In the genomic region with DNA sequence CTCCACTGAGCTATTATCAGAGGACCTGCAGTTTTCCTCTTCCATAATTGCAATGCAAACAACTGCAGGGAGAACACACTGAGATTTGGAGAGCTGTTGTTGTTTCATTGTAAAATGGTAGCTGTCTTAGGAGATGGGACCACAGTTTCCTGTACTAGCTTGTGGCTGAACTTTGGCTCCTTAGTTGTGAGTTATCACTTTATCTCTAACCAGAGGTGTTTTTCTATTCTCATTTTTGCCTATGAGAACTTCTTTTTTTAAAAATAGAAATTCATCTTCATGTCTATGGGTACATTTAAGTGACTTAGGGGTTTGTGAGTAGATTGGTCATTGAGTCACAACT, we compare ENCODE assay signal across 1 cellular context.
TF ChIP-seq lines count a peak whose summit lies in the region.

No MANE protein-coding gene starts in this region.

TF ChIP-seq in GM12878, 131 proteins besides CTCF, POLR2A, EP300 and RAD21 (continued from another document):
- TF ChIP-seq, protein P1, sequence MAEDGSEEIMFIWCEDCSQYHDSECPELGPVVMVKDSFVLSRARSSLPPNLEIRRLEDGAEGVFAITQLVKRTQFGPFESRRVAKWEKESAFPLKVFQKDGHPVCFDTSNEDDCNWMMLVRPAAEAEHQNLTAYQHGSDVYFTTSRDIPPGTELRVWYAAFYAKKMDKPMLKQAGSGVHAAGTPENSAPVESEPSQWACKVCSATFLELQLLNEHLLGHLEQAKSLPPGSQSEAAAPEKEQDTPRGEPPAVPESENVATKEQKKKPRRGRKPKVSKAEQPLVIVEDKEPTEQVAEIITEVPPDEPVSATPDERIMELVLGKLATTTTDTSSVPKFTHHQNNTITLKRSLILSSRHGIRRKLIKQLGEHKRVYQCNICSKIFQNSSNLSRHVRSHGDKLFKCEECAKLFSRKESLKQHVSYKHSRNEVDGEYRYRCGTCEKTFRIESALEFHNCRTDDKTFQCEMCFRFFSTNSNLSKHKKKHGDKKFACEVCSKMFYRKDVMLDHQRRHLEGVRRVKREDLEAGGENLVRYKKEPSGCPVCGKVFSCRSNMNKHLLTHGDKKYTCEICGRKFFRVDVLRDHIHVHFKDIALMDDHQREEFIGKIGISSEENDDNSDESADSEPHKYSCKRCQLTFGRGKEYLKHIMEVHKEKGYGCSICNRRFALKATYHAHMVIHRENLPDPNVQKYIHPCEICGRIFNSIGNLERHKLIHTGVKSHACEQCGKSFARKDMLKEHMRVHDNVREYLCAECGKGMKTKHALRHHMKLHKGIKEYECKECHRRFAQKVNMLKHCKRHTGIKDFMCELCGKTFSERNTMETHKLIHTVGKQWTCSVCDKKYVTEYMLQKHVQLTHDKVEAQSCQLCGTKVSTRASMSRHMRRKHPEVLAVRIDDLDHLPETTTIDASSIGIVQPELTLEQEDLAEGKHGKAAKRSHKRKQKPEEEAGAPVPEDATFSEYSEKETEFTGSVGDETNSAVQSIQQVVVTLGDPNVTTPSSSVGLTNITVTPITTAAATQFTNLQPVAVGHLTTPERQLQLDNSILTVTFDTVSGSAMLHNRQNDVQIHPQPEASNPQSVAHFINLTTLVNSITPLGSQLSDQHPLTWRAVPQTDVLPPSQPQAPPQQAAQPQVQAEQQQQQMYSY (CRISPR knock-in tag; IDR thresholded peaks at IDR 0.05): no peak
- no peak for TF ChIP-seq IKZF2 (IDR thresholded peaks at IDR 0.05)
- no peak for TF ChIP-seq SUZ12 (IDR thresholded peaks at IDR 0.05; ENCODE audit: unreplicated experiment)
- no peak for TF ChIP-seq ZNF207 (IDR thresholded peaks at IDR 0.05; ENCODE audit: borderline replicate concordance)
- TF ChIP-seq STAT3 (IDR thresholded peaks at IDR 0.05; ENCODE audit: low read depth, low read length): no peak
- no peak for TF ChIP-seq FOXK2 (IDR thresholded peaks at IDR 0.05)
- TF ChIP-seq, protein P2, sequence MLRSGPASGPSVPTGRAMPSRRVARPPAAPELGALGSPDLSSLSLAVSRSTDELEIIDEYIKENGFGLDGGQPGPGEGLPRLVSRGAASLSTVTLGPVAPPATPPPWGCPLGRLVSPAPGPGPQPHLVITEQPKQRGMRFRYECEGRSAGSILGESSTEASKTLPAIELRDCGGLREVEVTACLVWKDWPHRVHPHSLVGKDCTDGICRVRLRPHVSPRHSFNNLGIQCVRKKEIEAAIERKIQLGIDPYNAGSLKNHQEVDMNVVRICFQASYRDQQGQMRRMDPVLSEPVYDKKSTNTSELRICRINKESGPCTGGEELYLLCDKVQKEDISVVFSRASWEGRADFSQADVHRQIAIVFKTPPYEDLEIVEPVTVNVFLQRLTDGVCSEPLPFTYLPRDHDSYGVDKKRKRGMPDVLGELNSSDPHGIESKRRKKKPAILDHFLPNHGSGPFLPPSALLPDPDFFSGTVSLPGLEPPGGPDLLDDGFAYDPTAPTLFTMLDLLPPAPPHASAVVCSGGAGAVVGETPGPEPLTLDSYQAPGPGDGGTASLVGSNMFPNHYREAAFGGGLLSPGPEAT (IDR thresholded peaks at IDR 0.05; ENCODE audit: low read depth): no peak
- TF ChIP-seq, protein P3, sequence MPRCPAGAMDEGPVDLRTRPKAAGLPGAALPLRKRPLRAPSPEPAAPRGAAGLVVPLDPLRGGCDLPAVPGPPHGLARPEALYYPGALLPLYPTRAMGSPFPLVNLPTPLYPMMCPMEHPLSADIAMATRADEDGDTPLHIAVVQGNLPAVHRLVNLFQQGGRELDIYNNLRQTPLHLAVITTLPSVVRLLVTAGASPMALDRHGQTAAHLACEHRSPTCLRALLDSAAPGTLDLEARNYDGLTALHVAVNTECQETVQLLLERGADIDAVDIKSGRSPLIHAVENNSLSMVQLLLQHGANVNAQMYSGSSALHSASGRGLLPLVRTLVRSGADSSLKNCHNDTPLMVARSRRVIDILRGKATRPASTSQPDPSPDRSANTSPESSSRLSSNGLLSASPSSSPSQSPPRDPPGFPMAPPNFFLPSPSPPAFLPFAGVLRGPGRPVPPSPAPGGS (IDR thresholded peaks at IDR 0.05; ENCODE audit: borderline replicate concordance, insufficient read depth, low read depth, low read length, poor library complexity, severe bottlenecking): no peak
- TF ChIP-seq NR2C2 (IDR thresholded peaks at IDR 0.05; ENCODE audit: borderline replicate concordance, control insufficient read depth, insufficient read length, low read depth): no peak
